Comparison of ENCODE assay signal across 1 cellular context in genomic region chr5:33049298-33049697, GRCh38.
TF ChIP-seq lines count a peak whose summit lies in the region.

No MANE protein-coding gene starts in this region.

TF ChIP-seq in HCT116, 20 proteins besides CTCF, POLR2A, EP300 and RAD21:
- TF ChIP-seq POLR2AphosphoS5 (IDR thresholded peaks at IDR 0.05; ENCODE audit: low read depth, low read length), result peak; percentile 57
- peak; percentile 18; the same call in 1 of the 2 replicates for TF ChIP-seq MAX (IDR thresholded peaks at IDR 0.05)
- TF ChIP-seq SP1 (IDR thresholded peaks at IDR 0.05; ENCODE audit: low read depth), result 0 out of 2 replicates have a peak, but pooled peaks have one; percentile 24
- no peak for TF ChIP-seq EGR1 (IDR thresholded peaks at IDR 0.05; ENCODE audit: low read depth)
- peak; percentile 55; the same call in 1 of the 2 replicates for TF ChIP-seq CBX3 (IDR thresholded peaks at IDR 0.05; ENCODE audit: low read depth)
